Comparison of ENCODE assay signal across 19 cellular contexts in genomic region chr20:63311833-63312243, GRCh38. TPM values are rescaled to one million over a fixed set of nuclear protein-coding genes. Genes with fewer than 3 reads are reported as not detected.
A peak's percentile ranks its signal among the peaks of the same experiment; 100 is the strongest.
DNase-seq lines count a peak whose midpoint lies in the region; ATAC-seq, FAIRE-seq and TF ChIP-seq lines count a peak whose summit lies in the region.
"Had no signal": no experiment of that assay in that cellular context is flagged by ENCODE, and none has a peak within 500 bp of the region (broad histone marks: within the 10 kb centered on the region; RNA-seq: fewer than 3 reads in every experiment).

No MANE protein-coding gene starts in this region.

- no peak for ATAC-seq in Right ventricle myocardium inferior
- ATAC-seq in HepG2, result no peak
- no peak for ATAC-seq in right lobe of liver
- ATAC-seq in HG02981 (IDR thresholded peaks at IDR 0.05; ENCODE audit: unreplicated experiment), result no peak
- ATAC-seq: A549 had no signal

- no TSS peak for BruUV-seq in HepG2 (replicated peaks; lab: Mats Ljungman, UMichigan)

- H3K4me1 ChIP-seq in right atrium auricular region, result peaks cover 0 to 7% of the 10 kb centered on the region in 2 donors
- H3K4me1 ChIP-seq in HepG2 (ENCODE audit: insufficient read depth, low read length), result no peaks in the 10 kb centered on the region
- no peaks in the 10 kb centered on the region for H3K4me1 ChIP-seq in right lobe of liver
- H3K4me1 ChIP-seq in kidney (ENCODE audit: control insufficient read depth in 1 of 2, insufficient read depth in 1 of 2, low read depth in 1 of 2, low read length in 2 of 2), result no peaks in the 10 kb centered on the region

- peaks cover 14% of the 10 kb centered on the region; the same call in 1 of the 2 replicates for H4K20me1 ChIP-seq in HepG2 (ENCODE audit: insufficient read depth, low read length)

- DNase-seq in Right ventricle myocardium inferior (ENCODE audit: missing footprints) (peak; percentile 69), right atrium auricular region (ENCODE audit: low spot score) (no peak), HepG2 (ENCODE audit: low spot score) (no peak), right lobe of liver (no peak), kidney (peak; percentile 32), anterior cingulate cortex (lab: John Stamatoyannopoulos, UW) (no peak)
- DNase-seq: CD4-positive, CD25-positive, alpha-beta regulatory T cell; CD8-positive, alpha-beta memory T cell; COR-L47; DMS 273 treated with DMSO at 0.1 percent for 48 hours; DMS53; H9 had no signal

- no peak for TF ChIP-seq EP300 in HepG2 (IDR thresholded peaks at IDR 0.05; ENCODE audit: low read depth in 2 of 2, low read length in 2 of 2)
- TF ChIP-seq EP300 in HepG2 (CRISPR knock-in tag; IDR thresholded peaks at IDR 0.05; ENCODE audit: borderline replicate concordance), result no peak

- H3K9ac ChIP-seq in HepG2 (ENCODE audit: insufficient read depth, low read depth, low read length), result no peak overlapping the region
- H3K9ac ChIP-seq in kidney (ENCODE audit: low read length in 2 of 2), result no peak overlapping the region

- CTCF ChIA-PET in HepG2 (lab: Yijun Ruan, JAX; ENCODE audit: low intra/inter-chr PET ratio, low total read pairs), result interaction anchor here (3.4 kb wide), 1 partner anchor 71 kb away, joined by 69 read pairs; no protein-coding TSS in a partner anchor

- H3K4me3 ChIP-seq in right atrium auricular region (no peak overlapping the region), HepG2 (replicated peaks in 1 of 3; ENCODE audit: insufficient read depth in 1 of 3, low read depth in 2 of 3, low read length in 3 of 3) (no peak overlapping the region), right lobe of liver (no peak overlapping the region), kidney (ENCODE audit: low read length in 2 of 2) (no peak overlapping the region)
- H3K4me3 ChIP-seq: A549 had no signal

- in situ Hi-C loops in HepG2 (cut with HindIII; ENCODE audit: extremely low pct_ligation_motif_present, low pct_unique_long_range_greater_than_20kb), result no loop called here

- no peak overlapping the region for H2AFZ ChIP-seq in HepG2 (ENCODE audit: low read length)

- H3K27ac ChIP-seq in right atrium auricular region (no peak overlapping the region), HepG2 (ENCODE audit: extremely low read length, insufficient read depth, low read length) (no peak overlapping the region), right lobe of liver (no peak overlapping the region), kidney (ENCODE audit: low read depth in 2 of 2, low read length in 2 of 2) (no peak overlapping the region)
- H3K27ac ChIP-seq: 22Rv1, A549 had no signal

- H3K27me3 ChIP-seq in right atrium auricular region (no peaks in the 10 kb centered on the region), HepG2 (ENCODE audit: control insufficient read depth in 1 of 2, insufficient read depth in 2 of 2, low read length in 2 of 2) (peaks cover 20 to 72% of the 10 kb centered on the region in 2 experiments), right lobe of liver (no peaks in the 10 kb centered on the region)

- no peak for TF ChIP-seq CTCF in right atrium auricular region (IDR thresholded peaks at IDR 0.05)
- TF ChIP-seq CTCF in HepG2 (CRISPR knock-in tag; IDR thresholded peaks at IDR 0.05), result no peak
- no peak for TF ChIP-seq CTCF in right lobe of liver (IDR thresholded peaks at IDR 0.05)
- TF ChIP-seq CTCF in kidney (IDR thresholded peaks at IDR 0.05; ENCODE audit: borderline replicate concordance, extremely low read depth, insufficient read depth), result no peak

- FAIRE-seq in HepG2 (lab: Jason Lieb, UNC) (no peak), kidney (lab: Jason Lieb, UNC) (no peak)
- FAIRE-seq: A549, G401.6, GM12891, GM19239, H1 had no signal

- no peaks in the 10 kb centered on the region for H3K36me3 ChIP-seq in right atrium auricular region
- H3K36me3 ChIP-seq in HepG2 (replicated peaks in 1 of 2; ENCODE audit: control insufficient read depth in 1 of 2, insufficient read depth in 2 of 2, low read length in 2 of 2), result no peaks in the 10 kb centered on the region
- H3K36me3 ChIP-seq in right lobe of liver, result no peaks in the 10 kb centered on the region
- no peaks in the 10 kb centered on the region for H3K36me3 ChIP-seq in kidney (ENCODE audit: control insufficient read depth in 1 of 2, insufficient read depth in 2 of 2, low read length in 2 of 2)

- no peak overlapping the region for H3K4me2 ChIP-seq in HepG2 (ENCODE audit: low read depth, low read length)
- H3K4me2 ChIP-seq: A549 had no signal

- H3K9me3 ChIP-seq in right atrium auricular region (no peaks in the 10 kb centered on the region), HepG2 (ENCODE audit: low read length) (no peaks in the 10 kb centered on the region), right lobe of liver (no peaks in the 10 kb centered on the region), kidney (ENCODE audit: control insufficient read depth in 1 of 2, low read length in 2 of 2) (no peaks in the 10 kb centered on the region)
- H3K9me3 ChIP-seq: A549 had no signal

- no peak for TF ChIP-seq RAD21 in HepG2 (CRISPR knock-in tag; IDR thresholded peaks at IDR 0.05)

- WGBS in HepG2 (ENCODE audit: low lambda C conversion rate), result 9% methylated on average over 6 of the region's 18 CpGs
- WGBS in right lobe of liver (ENCODE audit: insufficient coverage, low coverage, low lambda C conversion rate, missing lambda C conversion rate), result 20% methylated on average over 3 of the region's 18 CpGs

- TF ChIP-seq POLR2A in HepG2 (IDR thresholded peaks at IDR 0.05; ENCODE audit: insufficient read depth in 1 of 2, low read depth in 2 of 2, low read length in 2 of 2) (no peak), right lobe of liver (IDR thresholded peaks at IDR 0.05) (no peak)

- H3K79me2 ChIP-seq in HepG2 (ENCODE audit: insufficient read depth, low read length), result no peaks in the 10 kb centered on the region

- intact Hi-C loops in Right ventricle myocardium inferior (cut with DNase I), result no loop called here
- intact Hi-C loops in HepG2 (cut with micrococcal nuclease; ENCODE audit: unreplicated experiment), result no loop called here
- intact Hi-C loops in right lobe of liver (cut with DNase I), result loop anchor here in 1 of 2 donors (5.0 kb wide), 1 partner anchor 70 kb away; no protein-coding TSS in a partner anchor
- intact Hi-C loops in kidney (cut with DNase I), result no loop called here

- POLR2A ChIA-PET in HepG2 (lab: Yijun Ruan, JAX), result no interaction called here

RNA-seq across cellular contexts. Expression of gene COL20A1, which starts 18.9 kb away (rescaled TPM):
- not detected for total RNA-seq in Right ventricle myocardium inferior
- total RNA-seq in right atrium auricular region, result not detected
- total RNA-seq in HepG2 (2016; rRNA removed; fragmentation: Illumina TruSeq; extraction: Trizol), result not detected in 2 replicates
- not detected in 2 replicates for total RNA-seq in HepG2 (2016; cell fraction: cytosol; rRNA removed; fragmentation: Illumina TruSeq; extraction: Trizol; ENCODE audit: low read depth)
- not detected in 2 replicates for total RNA-seq in HepG2 (2016; cell fraction: insoluble cytoplasmic fraction; rRNA removed; fragmentation: Illumina TruSeq; extraction: Trizol)
- total RNA-seq in HepG2 (2016; cell fraction: membrane; rRNA removed; fragmentation: Illumina TruSeq; extraction: Trizol), result not detected in 2 replicates
- not detected in 2 replicates for total RNA-seq in HepG2 (2016; cell fraction: nucleus; rRNA removed; fragmentation: Illumina TruSeq; extraction: Trizol)
- 0.03 TPM in 1 of 2 replicates, not detected in the other for polyA plus RNA-seq in HepG2 (2011; rRNA removed)
- polyA plus RNA-seq in HepG2 (2011; cell fraction: cytosol; rRNA removed), result 0.03 TPM in 1 of 2 replicates, not detected in the other
- 0.09 and 0.14 TPM in 2 replicates for polyA plus RNA-seq in HepG2 (2011; cell fraction: nucleus; rRNA removed)
- not detected in 2 replicates for polyA plus RNA-seq in HepG2 (2012)
- not detected in 2 replicates for polyA plus RNA-seq in HepG2 (2016; cell fraction: cytosol; fragmentation: Illumina TruSeq; extraction: Trizol; ENCODE audit: low read depth)
- not detected in 2 replicates for polyA plus RNA-seq in HepG2 (2016; cell fraction: insoluble cytoplasmic fraction; fragmentation: Illumina TruSeq; extraction: Trizol; ENCODE audit: low read depth)
- polyA plus RNA-seq in HepG2 (2016; cell fraction: membrane; fragmentation: Illumina TruSeq; extraction: Trizol; ENCODE audit: low read depth), result not detected in 2 replicates
- polyA plus RNA-seq in HepG2 (2016; cell fraction: nucleus; fragmentation: Illumina TruSeq; extraction: Trizol; ENCODE audit: insufficient read depth, low read depth), result not detected in 2 replicates
- not detected in 2 replicates for polyA minus RNA-seq in HepG2 (2011; rRNA and poly(A)+ RNA removed; ENCODE audit: low replicate concordance)
- not detected in 2 replicates for polyA minus RNA-seq in HepG2 (2011; cell fraction: cytosol; rRNA and poly(A)+ RNA removed)
- under 0.01 and 0.12 TPM in 2 replicates for polyA minus RNA-seq in HepG2 (2011; cell fraction: nucleus; rRNA and poly(A)+ RNA removed)
- total RNA-seq in right lobe of liver, result not detected
- total RNA-seq in kidney, result not detected
- polyA plus RNA-seq in kidney (ENCODE audit: insufficient read depth, low read depth, low replicate concordance), result 0.58 TPM
- polyA plus RNA-seq: CD4-positive, CD25-positive, alpha-beta regulatory T cell; CD8-positive, alpha-beta memory T cell had no signal

RNA-seq across cellular contexts. Expression of gene ARFGAP1, which starts 39.2 kb away (rescaled TPM):
- total RNA-seq in Right ventricle myocardium inferior (28.8 TPM), right atrium auricular region (10 to 100 TPM; 19.1 to 20.7 TPM), HepG2 (2016; rRNA removed; fragmentation: Illumina TruSeq; extraction: Trizol) (51.4 and 132 TPM in 2 replicates), right lobe of liver (10 to 100 TPM; 17.4 to 42.8 (median 29.5) TPM), kidney (84.3 TPM)
- total RNA-seq in HepG2 (2016; cell fraction: cytosol; rRNA removed; fragmentation: Illumina TruSeq; extraction: Trizol; ENCODE audit: low read depth), result 32.3 and 33.5 TPM in 2 replicates
- total RNA-seq in HepG2 (2016; cell fraction: insoluble cytoplasmic fraction; rRNA removed; fragmentation: Illumina TruSeq; extraction: Trizol), result 44.4 and 147 TPM in 2 replicates
- 36.6 and 38.2 TPM in 2 replicates for total RNA-seq in HepG2 (2016; cell fraction: membrane; rRNA removed; fragmentation: Illumina TruSeq; extraction: Trizol)
- total RNA-seq in HepG2 (2016; cell fraction: nucleus; rRNA removed; fragmentation: Illumina TruSeq; extraction: Trizol), result 173 and 206 TPM in 2 replicates
- polyA plus RNA-seq in HepG2 (2011; rRNA removed) (132 and 173 TPM in 2 replicates), kidney (ENCODE audit: insufficient read depth, low read depth, low replicate concordance) (40.4 TPM)
- polyA plus RNA-seq in HepG2 (2011; cell fraction: cytosol; rRNA removed), result 40.1 and 86.0 TPM in 2 replicates
- polyA plus RNA-seq in HepG2 (2011; cell fraction: nucleus; rRNA removed), result 1,804 and 3,077 TPM in 2 replicates
- 112 and 149 TPM in 2 replicates for polyA plus RNA-seq in HepG2 (2012)
- polyA plus RNA-seq in HepG2 (2016; cell fraction: cytosol; fragmentation: Illumina TruSeq; extraction: Trizol; ENCODE audit: low read depth), result 5.1 and 5.7 TPM in 2 replicates
- 47.2 and 54.2 TPM in 2 replicates for polyA plus RNA-seq in HepG2 (2016; cell fraction: insoluble cytoplasmic fraction; fragmentation: Illumina TruSeq; extraction: Trizol; ENCODE audit: low read depth)
- 13.3 and 16.2 TPM in 2 replicates for polyA plus RNA-seq in HepG2 (2016; cell fraction: membrane; fragmentation: Illumina TruSeq; extraction: Trizol; ENCODE audit: low read depth)
- polyA plus RNA-seq in HepG2 (2016; cell fraction: nucleus; fragmentation: Illumina TruSeq; extraction: Trizol; ENCODE audit: insufficient read depth, low read depth), result 572 and 622 TPM in 2 replicates
- polyA minus RNA-seq in HepG2 (2011; rRNA and poly(A)+ RNA removed; ENCODE audit: low replicate concordance), result 69.2 and 278 TPM in 2 replicates
- 47.8 and 61.7 TPM in 2 replicates for polyA minus RNA-seq in HepG2 (2011; cell fraction: cytosol; rRNA and poly(A)+ RNA removed)
- polyA minus RNA-seq in HepG2 (2011; cell fraction: nucleus; rRNA and poly(A)+ RNA removed), result 203 and 232 TPM in 2 replicates

RNA-seq across cellular contexts. Expression of gene CHRNA4, which starts 49.3 kb away (rescaled TPM):
- 2.3 TPM for total RNA-seq in Right ventricle myocardium inferior
- not detected for total RNA-seq in right atrium auricular region
- not detected in 2 replicates for total RNA-seq in HepG2 (2016; rRNA removed; fragmentation: Illumina TruSeq; extraction: Trizol)
- not detected in 2 replicates for total RNA-seq in HepG2 (2016; cell fraction: cytosol; rRNA removed; fragmentation: Illumina TruSeq; extraction: Trizol; ENCODE audit: low read depth)
- not detected in 2 replicates for total RNA-seq in HepG2 (2016; cell fraction: insoluble cytoplasmic fraction; rRNA removed; fragmentation: Illumina TruSeq; extraction: Trizol)
- total RNA-seq in HepG2 (2016; cell fraction: membrane; rRNA removed; fragmentation: Illumina TruSeq; extraction: Trizol), result not detected in 2 replicates
- not detected in 2 replicates for total RNA-seq in HepG2 (2016; cell fraction: nucleus; rRNA removed; fragmentation: Illumina TruSeq; extraction: Trizol)
- not detected in 2 replicates for polyA plus RNA-seq in HepG2 (2011; rRNA removed)
- polyA plus RNA-seq in HepG2 (2011; cell fraction: cytosol; rRNA removed), result 0.06 TPM in 1 of 2 replicates, not detected in the other
- 0.10 and 0.14 TPM in 2 replicates for polyA plus RNA-seq in HepG2 (2011; cell fraction: nucleus; rRNA removed)
- polyA plus RNA-seq in HepG2 (2012), result 0.11 TPM in 1 of 2 replicates, not detected in the other
- polyA plus RNA-seq in HepG2 (2016; cell fraction: cytosol; fragmentation: Illumina TruSeq; extraction: Trizol; ENCODE audit: low read depth), result not detected in 2 replicates
- not detected in 2 replicates for polyA plus RNA-seq in HepG2 (2016; cell fraction: insoluble cytoplasmic fraction; fragmentation: Illumina TruSeq; extraction: Trizol; ENCODE audit: low read depth)
- not detected in 2 replicates for polyA plus RNA-seq in HepG2 (2016; cell fraction: membrane; fragmentation: Illumina TruSeq; extraction: Trizol; ENCODE audit: low read depth)
- not detected in 2 replicates for polyA plus RNA-seq in HepG2 (2016; cell fraction: nucleus; fragmentation: Illumina TruSeq; extraction: Trizol; ENCODE audit: insufficient read depth, low read depth)
- not detected in 2 replicates for polyA minus RNA-seq in HepG2 (2011; rRNA and poly(A)+ RNA removed; ENCODE audit: low replicate concordance)
- polyA minus RNA-seq in HepG2 (2011; cell fraction: cytosol; rRNA and poly(A)+ RNA removed), result not detected in 2 replicates
- not detected in 2 replicates for polyA minus RNA-seq in HepG2 (2011; cell fraction: nucleus; rRNA and poly(A)+ RNA removed)
- total RNA-seq in right lobe of liver, result 100 to 1,000 TPM in 1 of 6 experiments, 10 to 100 TPM in 3, 1 to 10 TPM in 2; 4.6 to 165 (median 26.8) TPM
- 0.44 TPM for total RNA-seq in kidney
- 0.67 TPM for polyA plus RNA-seq in kidney (ENCODE audit: insufficient read depth, low read depth, low replicate concordance)
- total RNA-seq: CD4-positive, CD25-positive, alpha-beta regulatory T cell; CD8-positive, alpha-beta memory T cell had no signal
- polyA plus RNA-seq: CD4-positive, CD25-positive, alpha-beta regulatory T cell; CD8-positive, alpha-beta memory T cell had no signal

RNA-seq across cellular contexts. Expression of gene NKAIN4, which starts 57.6 kb away (rescaled TPM):
- total RNA-seq in Right ventricle myocardium inferior (not detected), right atrium auricular region (not detected), HepG2 (2016; rRNA removed; fragmentation: Illumina TruSeq; extraction: Trizol) (not detected in 2 replicates), right lobe of liver (not detected), kidney (29.7 TPM)
- total RNA-seq in HepG2 (2016; cell fraction: cytosol; rRNA removed; fragmentation: Illumina TruSeq; extraction: Trizol; ENCODE audit: low read depth), result not detected in 2 replicates
- total RNA-seq in HepG2 (2016; cell fraction: insoluble cytoplasmic fraction; rRNA removed; fragmentation: Illumina TruSeq; extraction: Trizol), result not detected in 2 replicates
- not detected in 2 replicates for total RNA-seq in HepG2 (2016; cell fraction: membrane; rRNA removed; fragmentation: Illumina TruSeq; extraction: Trizol)
- total RNA-seq in HepG2 (2016; cell fraction: nucleus; rRNA removed; fragmentation: Illumina TruSeq; extraction: Trizol), result not detected in 2 replicates
- polyA plus RNA-seq in HepG2 (2011; rRNA removed) (not detected in 2 replicates), kidney (ENCODE audit: insufficient read depth, low read depth, low replicate concordance) (107 TPM)
- not detected in 2 replicates for polyA plus RNA-seq in HepG2 (2011; cell fraction: cytosol; rRNA removed)
- polyA plus RNA-seq in HepG2 (2011; cell fraction: nucleus; rRNA removed), result not detected in 2 replicates
- polyA plus RNA-seq in HepG2 (2012), result 0.27 TPM in 1 of 2 replicates, not detected in the other
- polyA plus RNA-seq in HepG2 (2016; cell fraction: cytosol; fragmentation: Illumina TruSeq; extraction: Trizol; ENCODE audit: low read depth), result not detected in 2 replicates
- polyA plus RNA-seq in HepG2 (2016; cell fraction: insoluble cytoplasmic fraction; fragmentation: Illumina TruSeq; extraction: Trizol; ENCODE audit: low read depth), result not detected in 2 replicates
- polyA plus RNA-seq in HepG2 (2016; cell fraction: membrane; fragmentation: Illumina TruSeq; extraction: Trizol; ENCODE audit: low read depth), result not detected in 2 replicates
- not detected in 2 replicates for polyA plus RNA-seq in HepG2 (2016; cell fraction: nucleus; fragmentation: Illumina TruSeq; extraction: Trizol; ENCODE audit: insufficient read depth, low read depth)
- polyA minus RNA-seq in HepG2 (2011; rRNA and poly(A)+ RNA removed; ENCODE audit: low replicate concordance), result not detected in 2 replicates
- polyA minus RNA-seq in HepG2 (2011; cell fraction: cytosol; rRNA and poly(A)+ RNA removed), result not detected in 2 replicates
- polyA minus RNA-seq in HepG2 (2011; cell fraction: nucleus; rRNA and poly(A)+ RNA removed), result not detected in 2 replicates
- total RNA-seq: CD4-positive, CD25-positive, alpha-beta regulatory T cell; CD8-positive, alpha-beta memory T cell had no signal
- polyA plus RNA-seq: CD4-positive, CD25-positive, alpha-beta regulatory T cell; CD8-positive, alpha-beta memory T cell had no signal

Comparison
In these comparisons a context has a peak if more than half of its experiments do, and no peak if none do; other contexts are left out.
1. DNase-seq: peak in Right ventricle myocardium inferior (single experiment) and kidney (single experiment); none in right atrium auricular region (single experiment), HepG2 (single experiment), right lobe of liver (0 of 3) and anterior cingulate cortex (0 of 58).